8 cellular contexts compared by ENCODE assay signal in genomic region chr2:101308432-101309210, GRCh38. TPM values are rescaled to one million over a fixed set of nuclear protein-coding genes. Genes with fewer than 3 reads are reported as not detected.
DNase-seq lines count a peak whose midpoint lies in the region; ATAC-seq, FAIRE-seq and TF ChIP-seq lines count a peak whose summit lies in the region.

Gene RNF149, minus strand, starts transcription at chr2:101308701. Its CDS starts 113 bp downstream, at chr2:101308588.

- no peaks in the 10 kb centered on the region for H3K36me3 ChIP-seq in left ventricle myocardium inferior

- peak; percentile 86 for TF ChIP-seq POLR2A in GM15510 (IDR thresholded peaks at IDR 0.05; ENCODE audit: borderline replicate concordance, extremely low read depth, insufficient read length)

- FAIRE-seq in urothelium cell line (lab: Jason Lieb, UNC): peak; percentile 93

- peaks cover 54% of the 10 kb centered on the region for H3K4me1 ChIP-seq in left ventricle myocardium inferior

- ATAC-seq in HG02884 (IDR thresholded peaks at IDR 0.05; ENCODE audit: unreplicated experiment): peak; percentile 56

- H3K4me3 ChIP-seq in left ventricle myocardium inferior: peak within 1 kb of the TSS; percentile 96

- peak within 1 kb of the TSS; percentile 92 for H3K27ac ChIP-seq in left ventricle myocardium inferior (replicated peaks)

- peak; percentile 29 for TF ChIP-seq CTCF in left ventricle myocardium inferior (IDR thresholded peaks at IDR 0.05; ENCODE audit: borderline replicate concordance)

- H3K27me3 ChIP-seq in left ventricle myocardium inferior (ENCODE audit: low read depth): no peaks in the 10 kb centered on the region

- DNase-seq in NCI-H1694 (lab: John Stamatoyannopoulos, UW): peak; percentile 77
- peak; percentile 83 for DNase-seq in amniotic epithelial cell (ENCODE audit: low read depth)
- peak; percentile 95 for DNase-seq in left ventricle myocardium inferior
- DNase-seq in pulmonary artery endothelial cell (ENCODE audit: low read depth, low spot score): peak; percentile 63
- peak; percentile 100 for DNase-seq in urothelium cell line (ENCODE audit: low spot score)

- intact Hi-C loops in T-helper 1 cell treated with Interleukin-12 subunit alpha and Interleukin-12 subunit beta and Interleukin-4 antibody, amounts not matched to agents 30 ng/mL and 1 ng/mL, for 36 hours (cut with micrococcal nuclease): loop anchor here (5.0 to 10.0 kb wide), 7 partner anchors 36 to 1114 kb away; partner anchors contain the start of genes IL18R1 and IL18RAP
- intact Hi-C loops in left ventricle myocardium inferior (cut with micrococcal nuclease): no loop called here

- no peaks in the 10 kb centered on the region for H3K9me3 ChIP-seq in left ventricle myocardium inferior (replicated peaks)

RNA-seq across cellular contexts. Expression of gene RNF149, which starts in this region (rescaled TPM):
- total RNA-seq in T-helper 1 cell treated with Interleukin-12 subunit alpha and Interleukin-12 subunit beta and Interleukin-4 antibody, amounts not matched to agents 30 ng/mL and 1 ng/mL, for 36 hours: 113 and 117 TPM in 2 replicates
- 12.0 TPM for total RNA-seq in left ventricle myocardium inferior
- 100 and 103 TPM in 2 replicates for total RNA-seq in pulmonary artery endothelial cell

Comparison
In these comparisons a context has a peak if more than half of its experiments do, and no peak if none do; other contexts are left out.
1. Peak in every context shown above with its lines: DNase-seq, ATAC-seq, H3K4me3 ChIP-seq and H3K27ac ChIP-seq.